Comparison of ENCODE assay signal across 15 cellular contexts in the genomic region with DNA sequence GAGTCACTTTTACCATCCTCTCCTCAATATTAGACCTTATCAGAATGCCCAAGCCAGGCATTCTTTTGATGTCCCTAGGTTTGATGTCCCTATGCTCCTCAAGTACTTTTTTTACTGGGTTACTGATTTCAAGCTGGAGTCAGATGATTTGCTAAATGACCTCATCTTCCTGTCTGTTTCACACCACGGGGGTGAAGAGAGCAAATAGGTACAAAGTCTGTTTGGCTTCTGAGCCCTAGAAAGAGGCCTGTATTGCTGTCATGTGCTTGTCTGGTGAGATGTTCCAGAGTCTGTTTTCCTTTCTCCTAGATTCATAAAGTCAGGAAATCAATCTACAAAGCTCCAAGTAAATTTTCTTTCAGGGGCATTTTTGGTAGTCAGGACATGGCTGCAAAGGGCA. TPM values are rescaled to one million over a fixed set of nuclear protein-coding genes. Genes with fewer than 3 reads are reported as not detected.
DNase-seq lines count a peak whose midpoint lies in the region; ATAC-seq and TF ChIP-seq lines count a peak whose summit lies in the region.
"Had no signal": no experiment of that assay in that cellular context is flagged by ENCODE, and none has a peak within 500 bp of the region (broad histone marks: within the 10 kb centered on the region; RNA-seq: fewer than 3 reads in every experiment).

No MANE protein-coding gene starts in this region.

- no peak overlapping the region for H3K4me3 ChIP-seq in epithelial cell of proximal tubule (ENCODE audit: low read depth, low read length)
- no peak overlapping the region for H3K4me3 ChIP-seq in breast epithelium
- H3K4me3 ChIP-seq: vagina had no signal

- TF ChIP-seq POLR2A in breast epithelium (IDR thresholded peaks at IDR 0.05) = no peak

- H3K27me3 ChIP-seq in breast epithelium = no peaks in the 10 kb centered on the region
- H3K27me3 ChIP-seq: vagina had no signal

- peaks cover 7 to 13% of the 10 kb centered on the region in 2 donors for H3K4me1 Mint-ChIP-seq in natural killer cell

- H3K4me3 Mint-ChIP-seq in natural killer cell = no peak overlapping the region
- H3K4me3 Mint-ChIP-seq: activated T-cell treated with anti-CD3 and anti-CD28 coated beads, Interleukin-2, amount 50 U/mL, for 4 hours had no signal

- H3K4me1 ChIP-seq in breast epithelium = no peaks in the 10 kb centered on the region

- peak overlapping the region; percentile 67 to 86 for H3K27ac Mint-ChIP-seq in natural killer cell

- no peak overlapping the region for H3K27ac ChIP-seq in breast epithelium
- H3K27ac ChIP-seq: KMS-11, vagina had no signal

- H3K9me3 ChIP-seq in breast epithelium = no peaks in the 10 kb centered on the region
- H3K9me3 ChIP-seq: vagina had no signal

- H3K27me3 Mint-ChIP-seq in natural killer cell (ENCODE audit: low read depth in 2 of 2) = no peaks in the 10 kb centered on the region

- H3K9me3 Mint-ChIP-seq in natural killer cell = no peaks in the 10 kb centered on the region
- H3K9me3 Mint-ChIP-seq: activated T-cell treated with anti-CD3 and anti-CD28 coated beads, Interleukin-2, amount 50 U/mL, for 4 hours had no signal

- DNase-seq in LoVo (ENCODE audit: low spot score) (peak; percentile 9), epithelial cell of proximal tubule (ENCODE audit: low read depth) (peak; percentile 82), natural killer cell (no peak), cerebellum (ENCODE audit: low spot score) (no peak), GM03348 (ENCODE audit: low spot score) (no peak), breast epithelium (ENCODE audit: low spot score in 2 of 2) (no peak)
- no peak for DNase-seq in stimulated activated CD4-positive, alpha-beta T cell treated with anti-CD3 and anti-CD28 coated beads, Interleukin-2, amount 100 ng/mL, for 24 hours
- DNase-seq: activated CD4-positive, alpha-beta T cell treated with anti-CD3 and anti-CD28 coated beads for 1 hour; activated T-cell treated with anti-CD3 and anti-CD28 coated beads, Interleukin-2, amount 50 U/mL, for 4 hours; DND-41; head of caudate nucleus; NCI-H187 treated with DMSO at 0.1 percent for 48 hours had no signal

- intact Hi-C loops in natural killer cell (cut with micrococcal nuclease) (no loop called here), breast epithelium (cut with DNase I; ENCODE audit: low total_unique reads) (no loop called here)

- no peaks in the 10 kb centered on the region for H3K36me3 ChIP-seq in breast epithelium
- H3K36me3 ChIP-seq: vagina had no signal

- H3K36me3 Mint-ChIP-seq in natural killer cell = no peaks in the 10 kb centered on the region

- TF ChIP-seq CTCF in epithelial cell of proximal tubule (conservative IDR thresholded peaks at IDR 0.05; ENCODE audit: low read depth, low read length) (no peak), natural killer cell (IDR thresholded peaks at IDR 0.05) (no peak), breast epithelium (IDR thresholded peaks at IDR 0.05) (no peak)

- peak; percentile 66 for ATAC-seq in GM18511 (IDR thresholded peaks at IDR 0.05; ENCODE audit: unreplicated experiment)
- peak; percentile 89 to 98 (median 94) for ATAC-seq in natural killer cell
- ATAC-seq: activated T-cell treated with anti-CD3 and anti-CD28 coated beads, Interleukin-2, amount 50 U/mL, for 4 hours had no signal

RNA-seq across cellular contexts. Expression of gene DAB2, which starts 12.7 kb away (rescaled TPM):
- total RNA-seq in epithelial cell of proximal tubule (13.2 and 16.6 TPM in 2 replicates), natural killer cell (10 to 100 TPM; 33.0 to 53.8 (median 36.9) TPM), cerebellum (32.0 TPM), breast epithelium (100 to 1,000 TPM; 112 to 240 (median 119) TPM)

Comparison
In these comparisons a context has a peak if more than half of its experiments do, and no peak if none do; other contexts are left out.
1. DNase-seq: peak in LoVo (single experiment) and epithelial cell of proximal tubule (single experiment); none in natural killer cell (single experiment), cerebellum (single experiment), GM03348 (single experiment), stimulated activated CD4-positive, alpha-beta T cell treated with anti-CD3 and anti-CD28 coated beads, Interleukin-2, amount 100 ng/mL, for 24 hours (0 of 2) and breast epithelium (0 of 2).